8 cellular contexts compared by ENCODE assay signal in the genomic region with DNA sequence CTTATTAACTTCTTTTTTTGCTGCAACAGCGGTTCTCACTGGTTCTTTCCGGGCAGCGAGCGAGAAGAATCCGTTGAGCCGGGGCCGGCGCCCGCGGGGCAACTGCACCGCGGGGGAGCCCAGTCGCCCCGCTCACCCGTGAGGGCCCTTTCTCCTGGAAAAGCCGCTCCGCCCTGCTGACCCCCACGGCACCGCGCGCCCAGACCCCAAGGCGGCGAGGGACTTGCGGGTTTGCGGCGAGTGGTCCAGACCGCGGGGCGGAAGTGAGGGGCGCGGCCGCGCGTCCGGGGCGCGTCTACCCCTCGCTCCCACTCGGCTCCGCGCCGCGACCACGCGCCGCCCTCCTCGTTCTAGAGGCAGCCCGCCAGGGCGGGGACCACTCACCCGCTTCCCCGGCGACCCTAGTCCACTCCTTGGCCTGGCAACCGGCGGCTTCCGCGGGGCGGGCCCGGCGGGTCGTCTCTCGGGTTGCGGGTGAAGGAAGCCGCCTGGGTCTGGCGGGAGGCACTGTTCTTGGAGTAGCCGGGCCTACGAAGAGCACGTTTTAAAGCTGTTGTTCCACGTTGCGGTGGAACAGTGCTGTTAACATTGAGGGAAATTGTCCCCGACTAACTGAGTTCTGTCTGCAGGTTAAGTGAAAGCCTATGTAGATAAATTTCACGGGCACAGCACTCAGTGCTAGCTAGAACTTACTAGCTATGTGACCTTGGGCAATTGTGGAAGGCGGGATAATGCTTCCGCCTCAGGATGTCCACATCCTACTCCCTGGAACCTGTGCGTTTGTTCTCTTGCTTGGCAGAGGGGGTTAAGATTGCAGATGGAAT. TPM values are rescaled to one million over a fixed set of nuclear protein-coding genes. Genes with fewer than 3 reads are reported as not detected.
DNase-seq lines count a peak whose midpoint lies in the region; ATAC-seq and TF ChIP-seq lines count a peak whose summit lies in the region.

A gene with protein sequence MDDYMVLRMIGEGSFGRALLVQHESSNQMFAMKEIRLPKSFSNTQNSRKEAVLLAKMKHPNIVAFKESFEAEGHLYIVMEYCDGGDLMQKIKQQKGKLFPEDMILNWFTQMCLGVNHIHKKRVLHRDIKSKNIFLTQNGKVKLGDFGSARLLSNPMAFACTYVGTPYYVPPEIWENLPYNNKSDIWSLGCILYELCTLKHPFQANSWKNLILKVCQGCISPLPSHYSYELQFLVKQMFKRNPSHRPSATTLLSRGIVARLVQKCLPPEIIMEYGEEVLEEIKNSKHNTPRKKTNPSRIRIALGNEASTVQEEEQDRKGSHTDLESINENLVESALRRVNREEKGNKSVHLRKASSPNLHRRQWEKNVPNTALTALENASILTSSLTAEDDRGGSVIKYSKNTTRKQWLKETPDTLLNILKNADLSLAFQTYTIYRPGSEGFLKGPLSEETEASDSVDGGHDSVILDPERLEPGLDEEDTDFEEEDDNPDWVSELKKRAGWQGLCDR (minus strand): TSS at position 439 of the 824 bp plus-strand sequence. CDS start 3,406 bp downstream, outside the sequence.

- H2AFZ ChIP-seq in neural cell (ENCODE audit: low read depth, low read length), result peak within 1 kb of the TSS; percentile 53

- H3K27ac ChIP-seq in HUES6 (ENCODE audit: low read depth, low read length) (peak within 1 kb of the TSS; percentile 73; the same call in 1 of the 2 replicates), RWPE1 (peak within 1 kb of the TSS; percentile 77), foreskin keratinocyte (peak within 1 kb of the TSS; percentile 47), neural cell (ENCODE audit: low read length) (no peak within 1 kb of the TSS), stomach (peak within 1 kb of the TSS; percentile 80 to 90 (median 84))

- H3K4me3 ChIP-seq in HUES6 (ENCODE audit: low read depth, low read length), result peak within 1 kb of the TSS; percentile 91
- H3K4me3 ChIP-seq in neural cell (ENCODE audit: low read length), result peak within 1 kb of the TSS; percentile 93
- peak within 1 kb of the TSS; percentile 74 to 97 (median 86) for H3K4me3 ChIP-seq in stomach

- CTCF ChIA-PET in RWPE1 (lab: Yijun Ruan, JAX), result interaction anchor here (0.6 to 1.5 kb wide), 3 partner anchors 13 to 784 kb away, joined by 3 to 4 read pairs (median 3); no protein-coding TSS in a partner anchor

- H3F3A ChIP-seq in neural cell (ENCODE audit: insufficient read depth, low read length, poor library complexity, severe bottlenecking), result no peaks in the 10 kb centered on the region

- H3K9me2 ChIP-seq in neural cell (ENCODE audit: insufficient read depth, low read length), result no peaks in the 10 kb centered on the region

- ATAC-seq in GM21390 (IDR thresholded peaks at IDR 0.05; ENCODE audit: unreplicated experiment) (peak; percentile 81), foreskin keratinocyte (peak; percentile 87)

- no peak for TF ChIP-seq POLR2A in stomach (IDR thresholded peaks at IDR 0.05)

- H3K79me2 ChIP-seq in neural cell (replicated peaks; ENCODE audit: insufficient read depth, low read length), result no peaks in the 10 kb centered on the region

- WGBS in stomach, 5 donors, result 3 to 6% (median 4%) methylated on average over 38 to 74 of the region's 74 CpGs

- POLR2A ChIA-PET in RWPE1 (lab: Yijun Ruan, JAX; ENCODE audit: low non-redundant PET), result no interaction called here

- peak; percentile 76 for DNase-seq in DMS 273 (lab: John Stamatoyannopoulos, UW; ENCODE audit: unreplicated experiment)
- DNase-seq in RWPE1 (ENCODE audit: low spot score), result peak; percentile 73
- peak; percentile 52 for DNase-seq in activated gamma-delta T cell treated with Interleukin-2 at 50 U/mL for 16 hours
- DNase-seq in foreskin keratinocyte, result peak; percentile 19 to 46
- DNase-seq in stomach, result peak; percentile 66

- H3K9ac ChIP-seq in HUES6 (ENCODE audit: low read length) (peak within 1 kb of the TSS; percentile 79), neural cell (ENCODE audit: low read length) (peak within 1 kb of the TSS; percentile 66)

- TF ChIP-seq RAD21 in neural cell (conservative IDR thresholded peaks at IDR 0.05), result no peak

- no peaks in the 10 kb centered on the region for H4K20me1 ChIP-seq in neural cell (ENCODE audit: insufficient read depth)

- TF ChIP-seq EP300 in neural cell (conservative IDR thresholded peaks at IDR 0.05; ENCODE audit: poor library complexity, severe bottlenecking) (no peak), stomach (IDR thresholded peaks at IDR 0.05) (no peak)

- intact Hi-C loops in stomach (cut with DNase I; ENCODE audit: low total_unique reads), result no loop called here

- H3K9me3 ChIP-seq in HUES6 (ENCODE audit: control insufficient read depth, insufficient read depth, low read depth, low read length), result no peaks in the 10 kb centered on the region
- no peaks in the 10 kb centered on the region for H3K9me3 ChIP-seq in neural cell (ENCODE audit: low read length)
- H3K9me3 ChIP-seq in stomach, result no peaks in the 10 kb centered on the region

- H3K4me2 ChIP-seq in neural cell (ENCODE audit: low read length), result peak within 1 kb of the TSS; percentile 45

- TF ChIP-seq CTCF in RWPE1 (conservative IDR thresholded peaks at IDR 0.05; ENCODE audit: low read depth) (no peak), foreskin keratinocyte (conservative IDR thresholded peaks at IDR 0.05) (no peak), neural cell (IDR thresholded peaks at IDR 0.05; ENCODE audit: poor library complexity, severe bottlenecking) (no peak), stomach (IDR thresholded peaks at IDR 0.05) (no peak)

- H3K27me3 ChIP-seq in HUES6 (ENCODE audit: control insufficient read depth, insufficient read depth, low read length) (peaks cover 7% of the 10 kb centered on the region), foreskin keratinocyte (no peaks in the 10 kb centered on the region), neural cell (ENCODE audit: insufficient read depth, low read depth, low read length) (no peaks in the 10 kb centered on the region), stomach (no peaks in the 10 kb centered on the region)

- H3K36me3 ChIP-seq in HUES6 (ENCODE audit: control insufficient read depth, insufficient read depth, low read length) (no peaks in the 10 kb centered on the region), neural cell (ENCODE audit: insufficient read depth, low read length) (no peaks in the 10 kb centered on the region), stomach (peaks cover 0 to 5% (median 2%) of the 10 kb centered on the region in 4 donors)

- peaks cover 19% of the 10 kb centered on the region for H3K4me1 ChIP-seq in HUES6 (ENCODE audit: control insufficient read depth, insufficient read depth, low read length)
- peaks cover 12% of the 10 kb centered on the region for H3K4me1 ChIP-seq in foreskin keratinocyte
- H3K4me1 ChIP-seq in stomach, result peaks cover 13 to 60% (median 38%) of the 10 kb centered on the region in 4 donors

TF ChIP-seq in neural cell, 6 proteins besides CTCF, POLR2A, EP300 and RAD21:
- TF ChIP-seq TAF1 (IDR thresholded peaks at IDR 0.05; ENCODE audit: low read depth) (peak; percentile 46), POLR2AphosphoS5 (IDR thresholded peaks at IDR 0.05) (peak; percentile 27), SMC3 (conservative IDR thresholded peaks at IDR 0.05; ENCODE audit: poor library complexity) (no peak), MXI1 (conservative IDR thresholded peaks at IDR 0.05; ENCODE audit: poor library complexity, severe bottlenecking) (peak; percentile 71), EZH2 (IDR thresholded peaks at IDR 0.05; ENCODE audit: borderline replicate concordance, insufficient read depth, low read length, poor library complexity, severe bottlenecking) (no peak)
- TF ChIP-seq, protein P1, sequence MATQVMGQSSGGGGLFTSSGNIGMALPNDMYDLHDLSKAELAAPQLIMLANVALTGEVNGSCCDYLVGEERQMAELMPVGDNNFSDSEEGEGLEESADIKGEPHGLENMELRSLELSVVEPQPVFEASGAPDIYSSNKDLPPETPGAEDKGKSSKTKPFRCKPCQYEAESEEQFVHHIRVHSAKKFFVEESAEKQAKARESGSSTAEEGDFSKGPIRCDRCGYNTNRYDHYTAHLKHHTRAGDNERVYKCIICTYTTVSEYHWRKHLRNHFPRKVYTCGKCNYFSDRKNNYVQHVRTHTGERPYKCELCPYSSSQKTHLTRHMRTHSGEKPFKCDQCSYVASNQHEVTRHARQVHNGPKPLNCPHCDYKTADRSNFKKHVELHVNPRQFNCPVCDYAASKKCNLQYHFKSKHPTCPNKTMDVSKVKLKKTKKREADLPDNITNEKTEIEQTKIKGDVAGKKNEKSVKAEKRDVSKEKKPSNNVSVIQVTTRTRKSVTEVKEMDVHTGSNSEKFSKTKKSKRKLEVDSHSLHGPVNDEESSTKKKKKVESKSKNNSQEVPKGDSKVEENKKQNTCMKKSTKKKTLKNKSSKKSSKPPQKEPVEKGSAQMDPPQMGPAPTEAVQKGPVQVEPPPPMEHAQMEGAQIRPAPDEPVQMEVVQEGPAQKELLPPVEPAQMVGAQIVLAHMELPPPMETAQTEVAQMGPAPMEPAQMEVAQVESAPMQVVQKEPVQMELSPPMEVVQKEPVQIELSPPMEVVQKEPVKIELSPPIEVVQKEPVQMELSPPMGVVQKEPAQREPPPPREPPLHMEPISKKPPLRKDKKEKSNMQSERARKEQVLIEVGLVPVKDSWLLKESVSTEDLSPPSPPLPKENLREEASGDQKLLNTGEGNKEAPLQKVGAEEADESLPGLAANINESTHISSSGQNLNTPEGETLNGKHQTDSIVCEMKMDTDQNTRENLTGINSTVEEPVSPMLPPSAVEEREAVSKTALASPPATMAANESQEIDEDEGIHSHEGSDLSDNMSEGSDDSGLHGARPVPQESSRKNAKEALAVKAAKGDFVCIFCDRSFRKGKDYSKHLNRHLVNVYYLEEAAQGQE (IDR thresholded peaks at IDR 0.05; ENCODE audit: borderline replicate concordance), result no peak

RNA-seq across cellular contexts. Expression of the gene that starts here (rescaled TPM):
- 9.8 and 12.2 TPM in 2 replicates for total RNA-seq in foreskin keratinocyte
- polyA plus RNA-seq in foreskin keratinocyte, result 8.7 and 9.0 TPM in 2 replicates
- polyA plus RNA-seq in neural cell, result 53.1 and 61.0 TPM in 2 replicates
- 17.8 and 18.7 TPM in 2 replicates for polyA minus RNA-seq in neural cell
- total RNA-seq in stomach, result 100 to 1,000 TPM in 1 of 5 donors, 10 to 100 TPM in 3, 1 to 10 TPM in 1; 2.3 to 171 (median 29.4) TPM
- 10 to 100 TPM in 1 of 3 donors, 1 to 10 TPM in 2; 7.6 to 14.3 (median 8.4) TPM for polyA plus RNA-seq in stomach
